22 cellular contexts compared by ENCODE assay signal in the genomic region with DNA sequence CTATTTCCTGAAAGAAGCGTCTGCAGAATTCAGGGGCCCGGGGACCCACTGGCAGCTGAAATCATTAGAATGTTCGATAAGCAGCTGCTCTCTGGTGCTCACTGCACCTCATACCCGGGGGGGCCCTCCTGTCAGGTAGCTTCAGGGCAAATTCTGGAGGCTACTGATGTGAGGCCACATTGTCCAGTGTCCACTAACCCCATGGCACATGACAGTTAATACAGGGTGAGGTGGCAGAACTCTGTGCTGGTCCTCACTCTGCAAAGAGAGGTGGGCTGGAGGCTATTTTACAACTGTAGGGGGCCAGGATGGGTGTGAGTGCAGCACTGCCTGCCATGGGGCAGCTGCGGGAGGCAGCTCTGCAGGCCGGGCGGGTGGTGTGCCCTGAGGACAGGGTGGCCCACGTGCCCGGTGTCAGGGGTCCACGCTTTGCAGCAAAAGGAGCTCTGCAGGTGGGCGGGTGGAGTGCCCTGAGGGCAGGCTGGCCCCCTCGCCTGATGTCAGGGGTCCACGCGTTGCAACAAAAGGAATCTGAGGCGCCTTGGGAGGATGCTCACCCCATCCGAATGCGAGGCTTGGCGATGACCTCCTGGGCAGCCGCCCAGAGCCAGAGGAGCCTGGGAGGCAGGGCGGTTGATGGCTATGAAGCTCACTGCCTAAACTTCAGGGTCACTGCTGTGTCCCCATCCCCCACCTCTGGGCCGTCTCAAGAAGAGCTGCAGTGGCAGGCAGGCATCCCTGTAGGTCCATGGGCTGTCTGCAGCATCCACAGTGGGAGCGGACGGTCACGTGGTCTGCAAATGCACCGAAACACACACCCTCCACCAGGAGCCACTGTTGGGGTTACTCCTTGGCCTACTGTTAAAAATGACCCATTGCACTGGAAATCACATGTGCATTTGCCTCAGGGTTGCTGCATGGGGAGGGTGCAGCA.
"Had no signal": no experiment of that assay in that cellular context is flagged by ENCODE, and none has a peak within 500 bp of the region (broad histone marks: within the 10 kb centered on the region; RNA-seq: fewer than 3 reads in every experiment).

No MANE protein-coding gene starts in this region.

- H3K27ac Mint-ChIP-seq: natural killer cell; stimulated activated naive B cell treated with anti-CD40 and anti-IgM and Interleukin-4, amounts not matched to agents 10 μg/mL and 1 μg/mL and 100 μg/mL, for 72 hours had no signal

- H3K9me3 Mint-ChIP-seq: natural killer cell; neural crest cell; stimulated activated naive B cell treated with anti-CD40 and anti-IgM and Interleukin-4, amounts not matched to agents 10 μg/mL and 1 μg/mL and 100 μg/mL, for 72 hours had no signal

- DNase-seq: cortex of kidney; dorsolateral prefrontal cortex; effector memory CD4-positive, alpha-beta T cell; heart left ventricle; hippocampal formation; left colon; mucosa of descending colon; natural killer cell; occipital lobe; psoas muscle; retina; stimulated activated CD4-positive, alpha-beta T cell treated with anti-CD3 and anti-CD28 coated beads, Interleukin-2, amount 100 ng/mL, for 24 hours; stimulated activated CD4-positive, alpha-beta T cell treated with anti-CD3 and anti-CD28 coated beads, Interleukin-4, amount 100 ng/mL, for 4 hours; stimulated activated naive B cell treated with anti-CD40 and anti-IgM and Interleukin-4, amounts not matched to agents 10 μg/mL and 1 μg/mL and 100 μg/mL, for 72 hours; thyroid gland; upper lobe of right lung had no signal

- ATAC-seq: heart left ventricle; left colon; mucosa of descending colon; natural killer cell; psoas muscle; sciatic nerve; stimulated activated naive B cell treated with anti-CD40 and anti-IgM and Interleukin-4, amounts not matched to agents 10 μg/mL and 1 μg/mL and 100 μg/mL, for 72 hours; upper lobe of right lung had no signal

- H3K9me3 ChIP-seq: heart left ventricle, mucosa of descending colon, psoas muscle, suprapubic skin, thyroid gland, upper lobe of right lung, vagina had no signal

- H3K4me1 Mint-ChIP-seq: natural killer cell had no signal

- H3K27ac ChIP-seq: dorsolateral prefrontal cortex, heart left ventricle, parathyroid adenoma, psoas muscle, skin epidermis, suprapubic skin, thyroid gland, upper lobe of right lung, vagina had no signal

- H3K27me3 Mint-ChIP-seq: stimulated activated naive B cell treated with anti-CD40 and anti-IgM and Interleukin-4, amounts not matched to agents 10 μg/mL and 1 μg/mL and 100 μg/mL, for 72 hours had no signal

- H3K4me3 ChIP-seq: dorsolateral prefrontal cortex, heart left ventricle, mucosa of descending colon, psoas muscle, skin epidermis, suprapubic skin, thyroid gland, upper lobe of right lung, vagina had no signal

- H3K36me3 Mint-ChIP-seq: natural killer cell; stimulated activated naive B cell treated with anti-CD40 and anti-IgM and Interleukin-4, amounts not matched to agents 10 μg/mL and 1 μg/mL and 100 μg/mL, for 72 hours had no signal

- H3K36me3 ChIP-seq: heart left ventricle, suprapubic skin, thyroid gland, upper lobe of right lung, vagina had no signal

- H3K4me1 ChIP-seq: heart left ventricle, parathyroid adenoma, psoas muscle, suprapubic skin, thyroid gland, upper lobe of right lung, vagina had no signal

- H3K27me3 ChIP-seq: thyroid gland, vagina had no signal

- H3K4me3 Mint-ChIP-seq: natural killer cell; neural crest cell; stimulated activated naive B cell treated with anti-CD40 and anti-IgM and Interleukin-4, amounts not matched to agents 10 μg/mL and 1 μg/mL and 100 μg/mL, for 72 hours had no signal
